1 cellular context compared by ENCODE assay signal in genomic region chr5:38291355-38291754, GRCh38.
TF ChIP-seq lines count a peak whose summit lies in the region.

No MANE protein-coding gene starts in this region.

TF ChIP-seq in K562, 482 proteins besides CTCF, POLR2A, EP300 and RAD21 (continued from another document and continues in another):
- TF ChIP-seq UBTF (IDR thresholded peaks at IDR 0.05; ENCODE audit: borderline replicate concordance in 1 of 2, low read depth in 2 of 2, low read length in 2 of 2) (no peak), ZNF224 (CRISPR knock-in tag; IDR thresholded peaks at IDR 0.05) (no peak), CBX3 (IDR thresholded peaks at IDR 0.05; ENCODE audit: borderline replicate concordance in 1 of 2, low read length in 2 of 2) (0 out of 3 replicates have a peak, but pooled peaks of 1 of the 2 experiments have one; percentile 13), ZNF592 (IDR thresholded peaks at IDR 0.05) (peak; percentile 85; the same call in 1 of the 2 replicates), ZNF408 (CRISPR knock-in tag; IDR thresholded peaks at IDR 0.05; ENCODE audit: low read depth) (no peak), DPF2 (IDR thresholded peaks at IDR 0.05) (peak; percentile 12; the same call in 1 of the 2 replicates), NFE2 (IDR thresholded peaks at IDR 0.05; ENCODE audit: low read depth) (0 out of 2 replicates have a peak, but pooled peaks have one; percentile 31), CREB3L1 (IDR thresholded peaks at IDR 0.05; ENCODE audit: borderline replicate concordance, low read depth) (peak; percentile 51; the same call in 1 of the 2 replicates), NFRKB (IDR thresholded peaks at IDR 0.05; ENCODE audit: low read depth) (no peak), HDAC6 (IDR thresholded peaks at IDR 0.05; ENCODE audit: low read depth, low read length) (no peak), BHLHE40 (IDR thresholded peaks at IDR 0.05; ENCODE audit: low read length) (peak; percentile 50; the same call in 1 of the 2 replicates), SMAD4 (CRISPR knock-in tag; conservative IDR thresholded peaks at IDR 0.05) (peak; percentile 15; the same call in 1 of the 2 replicates), ZNF316 (IDR thresholded peaks at IDR 0.05) (peak; percentile 65), ATF3 (IDR thresholded peaks at IDR 0.05) (peak; percentile 37; the same call in 1 of the 2 replicates), ATF3 (CRISPR knock-in tag; conservative IDR thresholded peaks at IDR 0.05) (no peak), L3MBTL2 (IDR thresholded peaks at IDR 0.05) (peak; percentile 93), MECOM (CRISPR knock-in tag; IDR thresholded peaks at IDR 0.05) (peak; percentile 19; the same call in 1 of the 2 replicates), SPI1 (IDR thresholded peaks at IDR 0.05; ENCODE audit: borderline replicate concordance, low read depth, low read length) (no peak), NFIX (CRISPR knock-in tag; IDR thresholded peaks at IDR 0.05; ENCODE audit: low read depth) (no peak), KLF10 (CRISPR knock-in tag; IDR thresholded peaks at IDR 0.05) (no peak), EZH2 (IDR thresholded peaks at IDR 0.05; ENCODE audit: borderline replicate concordance, low read depth, low read length) (no peak), E2F6 (IDR thresholded peaks at IDR 0.05; ENCODE audit: borderline replicate concordance in 1 of 2, extremely low read depth in 1 of 2, insufficient read depth in 1 of 2, insufficient read length in 1 of 2, low read depth in 1 of 2, low read length in 1 of 2, poor library complexity in 1 of 2, severe bottlenecking in 1 of 2) (peak; percentile 68 to 72), TRIM24 (IDR thresholded peaks at IDR 0.05) (0 out of 4 replicates have a peak, but pooled peaks of 1 of the 2 experiments have one; percentile 9), RCOR1 (IDR thresholded peaks at IDR 0.05; ENCODE audit: borderline replicate concordance in 1 of 2, low read depth in 2 of 2, low read length in 2 of 2) (peak in 1 of 2 experiments; percentile 26; a peak in 1 of 4 replicates), ASH1L (IDR thresholded peaks at IDR 0.05; ENCODE audit: borderline replicate concordance, low read depth, partially characterized antibody) (peak; percentile 44), JUND (IDR thresholded peaks at IDR 0.05; ENCODE audit: borderline replicate concordance, low read depth, low read length) (peak; percentile 17; the same call in 1 of the 2 replicates), JUND (tag; IDR thresholded peaks at IDR 0.05; ENCODE audit: borderline replicate concordance, low read depth, low read length) (peak; percentile 66; the same call in 2 of the 3 replicates), C11orf30 (IDR thresholded peaks at IDR 0.05; ENCODE audit: low read depth) (peak; percentile 44; the same call in 1 of the 2 replicates)
- TF ChIP-seq, protein P1, sequence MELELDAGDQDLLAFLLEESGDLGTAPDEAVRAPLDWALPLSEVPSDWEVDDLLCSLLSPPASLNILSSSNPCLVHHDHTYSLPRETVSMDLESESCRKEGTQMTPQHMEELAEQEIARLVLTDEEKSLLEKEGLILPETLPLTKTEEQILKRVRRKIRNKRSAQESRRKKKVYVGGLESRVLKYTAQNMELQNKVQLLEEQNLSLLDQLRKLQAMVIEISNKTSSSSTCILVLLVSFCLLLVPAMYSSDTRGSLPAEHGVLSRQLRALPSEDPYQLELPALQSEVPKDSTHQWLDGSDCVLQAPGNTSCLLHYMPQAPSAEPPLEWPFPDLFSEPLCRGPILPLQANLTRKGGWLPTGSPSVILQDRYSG (tag; conservative IDR thresholded peaks at IDR 0.05; ENCODE audit: low read depth), result no peak
- TF ChIP-seq, protein P2, sequence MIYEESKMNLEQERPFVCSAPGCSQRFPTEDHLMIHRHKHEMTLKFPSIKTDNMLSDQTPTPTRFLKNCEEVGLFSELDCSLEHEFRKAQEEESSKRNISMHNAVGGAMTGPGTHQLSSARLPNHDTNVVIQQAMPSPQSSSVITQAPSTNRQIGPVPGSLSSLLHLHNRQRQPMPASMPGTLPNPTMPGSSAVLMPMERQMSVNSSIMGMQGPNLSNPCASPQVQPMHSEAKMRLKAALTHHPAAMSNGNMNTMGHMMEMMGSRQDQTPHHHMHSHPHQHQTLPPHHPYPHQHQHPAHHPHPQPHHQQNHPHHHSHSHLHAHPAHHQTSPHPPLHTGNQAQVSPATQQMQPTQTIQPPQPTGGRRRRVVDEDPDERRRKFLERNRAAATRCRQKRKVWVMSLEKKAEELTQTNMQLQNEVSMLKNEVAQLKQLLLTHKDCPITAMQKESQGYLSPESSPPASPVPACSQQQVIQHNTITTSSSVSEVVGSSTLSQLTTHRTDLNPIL (CRISPR knock-in tag; IDR thresholded peaks at IDR 0.05), result no peak
- TF ChIP-seq, protein P3, sequence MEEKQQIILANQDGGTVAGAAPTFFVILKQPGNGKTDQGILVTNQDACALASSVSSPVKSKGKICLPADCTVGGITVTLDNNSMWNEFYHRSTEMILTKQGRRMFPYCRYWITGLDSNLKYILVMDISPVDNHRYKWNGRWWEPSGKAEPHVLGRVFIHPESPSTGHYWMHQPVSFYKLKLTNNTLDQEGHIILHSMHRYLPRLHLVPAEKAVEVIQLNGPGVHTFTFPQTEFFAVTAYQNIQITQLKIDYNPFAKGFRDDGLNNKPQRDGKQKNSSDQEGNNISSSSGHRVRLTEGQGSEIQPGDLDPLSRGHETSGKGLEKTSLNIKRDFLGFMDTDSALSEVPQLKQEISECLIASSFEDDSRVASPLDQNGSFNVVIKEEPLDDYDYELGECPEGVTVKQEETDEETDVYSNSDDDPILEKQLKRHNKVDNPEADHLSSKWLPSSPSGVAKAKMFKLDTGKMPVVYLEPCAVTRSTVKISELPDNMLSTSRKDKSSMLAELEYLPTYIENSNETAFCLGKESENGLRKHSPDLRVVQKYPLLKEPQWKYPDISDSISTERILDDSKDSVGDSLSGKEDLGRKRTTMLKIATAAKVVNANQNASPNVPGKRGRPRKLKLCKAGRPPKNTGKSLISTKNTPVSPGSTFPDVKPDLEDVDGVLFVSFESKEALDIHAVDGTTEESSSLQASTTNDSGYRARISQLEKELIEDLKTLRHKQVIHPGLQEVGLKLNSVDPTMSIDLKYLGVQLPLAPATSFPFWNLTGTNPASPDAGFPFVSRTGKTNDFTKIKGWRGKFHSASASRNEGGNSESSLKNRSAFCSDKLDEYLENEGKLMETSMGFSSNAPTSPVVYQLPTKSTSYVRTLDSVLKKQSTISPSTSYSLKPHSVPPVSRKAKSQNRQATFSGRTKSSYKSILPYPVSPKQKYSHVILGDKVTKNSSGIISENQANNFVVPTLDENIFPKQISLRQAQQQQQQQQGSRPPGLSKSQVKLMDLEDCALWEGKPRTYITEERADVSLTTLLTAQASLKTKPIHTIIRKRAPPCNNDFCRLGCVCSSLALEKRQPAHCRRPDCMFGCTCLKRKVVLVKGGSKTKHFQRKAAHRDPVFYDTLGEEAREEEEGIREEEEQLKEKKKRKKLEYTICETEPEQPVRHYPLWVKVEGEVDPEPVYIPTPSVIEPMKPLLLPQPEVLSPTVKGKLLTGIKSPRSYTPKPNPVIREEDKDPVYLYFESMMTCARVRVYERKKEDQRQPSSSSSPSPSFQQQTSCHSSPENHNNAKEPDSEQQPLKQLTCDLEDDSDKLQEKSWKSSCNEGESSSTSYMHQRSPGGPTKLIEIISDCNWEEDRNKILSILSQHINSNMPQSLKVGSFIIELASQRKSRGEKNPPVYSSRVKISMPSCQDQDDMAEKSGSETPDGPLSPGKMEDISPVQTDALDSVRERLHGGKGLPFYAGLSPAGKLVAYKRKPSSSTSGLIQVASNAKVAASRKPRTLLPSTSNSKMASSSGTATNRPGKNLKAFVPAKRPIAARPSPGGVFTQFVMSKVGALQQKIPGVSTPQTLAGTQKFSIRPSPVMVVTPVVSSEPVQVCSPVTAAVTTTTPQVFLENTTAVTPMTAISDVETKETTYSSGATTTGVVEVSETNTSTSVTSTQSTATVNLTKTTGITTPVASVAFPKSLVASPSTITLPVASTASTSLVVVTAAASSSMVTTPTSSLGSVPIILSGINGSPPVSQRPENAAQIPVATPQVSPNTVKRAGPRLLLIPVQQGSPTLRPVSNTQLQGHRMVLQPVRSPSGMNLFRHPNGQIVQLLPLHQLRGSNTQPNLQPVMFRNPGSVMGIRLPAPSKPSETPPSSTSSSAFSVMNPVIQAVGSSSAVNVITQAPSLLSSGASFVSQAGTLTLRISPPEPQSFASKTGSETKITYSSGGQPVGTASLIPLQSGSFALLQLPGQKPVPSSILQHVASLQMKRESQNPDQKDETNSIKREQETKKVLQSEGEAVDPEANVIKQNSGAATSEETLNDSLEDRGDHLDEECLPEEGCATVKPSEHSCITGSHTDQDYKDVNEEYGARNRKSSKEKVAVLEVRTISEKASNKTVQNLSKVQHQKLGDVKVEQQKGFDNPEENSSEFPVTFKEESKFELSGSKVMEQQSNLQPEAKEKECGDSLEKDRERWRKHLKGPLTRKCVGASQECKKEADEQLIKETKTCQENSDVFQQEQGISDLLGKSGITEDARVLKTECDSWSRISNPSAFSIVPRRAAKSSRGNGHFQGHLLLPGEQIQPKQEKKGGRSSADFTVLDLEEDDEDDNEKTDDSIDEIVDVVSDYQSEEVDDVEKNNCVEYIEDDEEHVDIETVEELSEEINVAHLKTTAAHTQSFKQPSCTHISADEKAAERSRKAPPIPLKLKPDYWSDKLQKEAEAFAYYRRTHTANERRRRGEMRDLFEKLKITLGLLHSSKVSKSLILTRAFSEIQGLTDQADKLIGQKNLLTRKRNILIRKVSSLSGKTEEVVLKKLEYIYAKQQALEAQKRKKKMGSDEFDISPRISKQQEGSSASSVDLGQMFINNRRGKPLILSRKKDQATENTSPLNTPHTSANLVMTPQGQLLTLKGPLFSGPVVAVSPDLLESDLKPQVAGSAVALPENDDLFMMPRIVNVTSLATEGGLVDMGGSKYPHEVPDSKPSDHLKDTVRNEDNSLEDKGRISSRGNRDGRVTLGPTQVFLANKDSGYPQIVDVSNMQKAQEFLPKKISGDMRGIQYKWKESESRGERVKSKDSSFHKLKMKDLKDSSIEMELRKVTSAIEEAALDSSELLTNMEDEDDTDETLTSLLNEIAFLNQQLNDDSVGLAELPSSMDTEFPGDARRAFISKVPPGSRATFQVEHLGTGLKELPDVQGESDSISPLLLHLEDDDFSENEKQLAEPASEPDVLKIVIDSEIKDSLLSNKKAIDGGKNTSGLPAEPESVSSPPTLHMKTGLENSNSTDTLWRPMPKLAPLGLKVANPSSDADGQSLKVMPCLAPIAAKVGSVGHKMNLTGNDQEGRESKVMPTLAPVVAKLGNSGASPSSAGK (IDR thresholded peaks at IDR 0.05), result peak; percentile 97
